ENCODE assay signal across 8 cellular contexts in genomic region chr11:102452461-102453285, GRCh38. TPM values are rescaled to one million over a fixed set of nuclear protein-coding genes. Genes with fewer than 3 reads are reported as not detected.
A peak's percentile ranks its signal among the peaks of the same experiment; 100 is the strongest.
DNase-seq lines count a peak whose midpoint lies in the region; ATAC-seq and TF ChIP-seq lines count a peak whose summit lies in the region.

Gene TMEM123 (minus strand): TSS chr11:102452765. CDS start chr11:102452623, 142 bp downstream.

- POLR2A ChIA-PET in A673 (lab: Charles Lee; ENCODE audit: low non-redundant PET), result no interaction called here

- peak; percentile 79 for TF ChIP-seq POLR2A in GM18526 (IDR thresholded peaks at IDR 0.05; ENCODE audit: extremely low read depth, insufficient read length)

- peak; percentile 89 for DNase-seq in A673 (ENCODE audit: low spot score)
- DNase-seq in NCI-H226, result peak; percentile 66
- peak; percentile 79 for DNase-seq in activated CD4-positive, alpha-beta T cell treated with anti-CD3 and anti-CD28 coated beads for 1 hour
- peak; percentile 13 for DNase-seq in cerebellum (ENCODE audit: low spot score)
- no peak for DNase-seq in kidney epithelial cell (ENCODE audit: low read depth)
- DNase-seq in stimulated activated CD4-positive, alpha-beta T cell treated with anti-CD3 and anti-CD28 coated beads, Interleukin-1b, Interleukin-23, amount 100 ng/mL, for 1 hour (ENCODE audit: low read depth in 2 of 2), result peak; percentile 70 to 78

- no TSS peak for BruUV-seq in A673 (replicated peaks; lab: Mats Ljungman, UMichigan)

- peak within 1 kb of the TSS; percentile 83 for H3K4me3 ChIP-seq in A673 (ENCODE audit: low read depth, low read length, poor library complexity, severe bottlenecking)
- H3K4me3 ChIP-seq in kidney epithelial cell (ENCODE audit: low read depth, low read length), result peak within 1 kb of the TSS; percentile 93

- peaks cover 59% of the 10 kb centered on the region for H3K4me1 ChIP-seq in A673 (ENCODE audit: insufficient read depth, low read length, poor library complexity, severe bottlenecking)

- ATAC-seq in HG03064 (IDR thresholded peaks at IDR 0.05; ENCODE audit: low read depth, unreplicated experiment), result peak; percentile 58

- peak within 1 kb of the TSS; percentile 89 for H3K27ac ChIP-seq in A673 (ENCODE audit: low read depth, low read length, poor library complexity, severe bottlenecking)

- intact Hi-C loops in A673 (cut with micrococcal nuclease; ENCODE audit: unreplicated experiment), result loop anchor here (5.0 kb wide), 1 partner anchor 105 kb away; the partner anchor contains the start of gene BIRC2

- no peaks in the 10 kb centered on the region for H3K9me3 ChIP-seq in A673 (ENCODE audit: low read depth, low read length, poor library complexity, severe bottlenecking)

- 0 out of 2 replicates have a peak, but pooled peaks have one; percentile 10 for TF ChIP-seq CTCF in A673 (conservative IDR thresholded peaks at IDR 0.05; ENCODE audit: low read depth, low read length)
- no peak for TF ChIP-seq CTCF in kidney epithelial cell (IDR thresholded peaks at IDR 0.05; ENCODE audit: insufficient read depth, low read length, poor library complexity, severe bottlenecking)

- CTCF ChIA-PET in A673 (lab: Charles Lee), result interaction anchor here (0.6 kb wide), 1 partner anchor 15 kb away, joined by 4 read pairs; no protein-coding TSS in a partner anchor

- no peaks in the 10 kb centered on the region for H3K27me3 ChIP-seq in A673 (replicated peaks; ENCODE audit: insufficient read depth, low read depth, low read length, poor library complexity)
- no peaks in the 10 kb centered on the region for H3K27me3 ChIP-seq in kidney epithelial cell (ENCODE audit: control insufficient read depth, insufficient read depth, low read length)

- H3K36me3 ChIP-seq in A673 (ENCODE audit: insufficient read depth, low read length, poor library complexity, severe bottlenecking) (peaks cover 7% of the 10 kb centered on the region), kidney epithelial cell (ENCODE audit: control insufficient read depth, insufficient read depth, low read length) (no peaks in the 10 kb centered on the region)

RNA-seq across cellular contexts. Expression of gene TMEM123, which starts in this region (rescaled TPM):
- total RNA-seq in A673 (2021), result 210 and 214 TPM in 2 replicates
- 50.1 TPM for total RNA-seq in cerebellum
- total RNA-seq in kidney epithelial cell, result 166 and 168 TPM in 2 replicates
